12 cellular contexts compared by ENCODE assay signal in genomic region chr6:30724906-30725667, GRCh38. TPM values are rescaled to one million over a fixed set of nuclear protein-coding genes. Genes with fewer than 3 reads are reported as not detected.
DNase-seq lines count a peak whose midpoint lies in the region; ATAC-seq and TF ChIP-seq lines count a peak whose summit lies in the region.
"Had no signal": no experiment of that assay in that cellular context is flagged by ENCODE, and none has a peak within 500 bp of the region (broad histone marks: within the 10 kb centered on the region; RNA-seq: fewer than 3 reads in every experiment).

No MANE protein-coding gene starts in this region.

- H3K4me2 ChIP-seq in skeletal muscle satellite cell (ENCODE audit: low read length) = peak overlapping the region; percentile 98

- H3K9me3 ChIP-seq in skeletal muscle satellite cell (replicated peaks; ENCODE audit: low read length) (no peaks in the 10 kb centered on the region), aorta (ENCODE audit: control insufficient read depth, low read length) (no peaks in the 10 kb centered on the region)
- H3K9me3 ChIP-seq: upper lobe of left lung had no signal

- no peaks in the 10 kb centered on the region for H3K9me3 Mint-ChIP-seq in chondrocyte (ENCODE audit: low read depth)

- peak overlapping the region; percentile 27 for H3K9ac ChIP-seq in skeletal muscle satellite cell (ENCODE audit: low read depth, low read length)

- peaks cover 47% of the 10 kb centered on the region for H3K36me3 Mint-ChIP-seq in chondrocyte (ENCODE audit: low read depth)

- H3K27ac ChIP-seq in aorta (ENCODE audit: low read depth in 1 of 2, low read length in 2 of 2) = peak overlapping the region in 1 of 2 donors; percentile 13

- H3K27ac Mint-ChIP-seq in chondrocyte (ENCODE audit: unreplicated experiment) = peak overlapping the region; percentile 96

- H3K36me3 ChIP-seq in skeletal muscle satellite cell (ENCODE audit: insufficient read depth, low read length) (peaks cover 65% of the 10 kb centered on the region), aorta (ENCODE audit: control insufficient read depth in 1 of 2, insufficient read depth in 2 of 2, low read length in 1 of 2) (peaks cover 0 to 3% of the 10 kb centered on the region in 2 donors)

- no peaks in the 10 kb centered on the region for H3K27me3 Mint-ChIP-seq in chondrocyte (ENCODE audit: low read depth)

- intact Hi-C loops in aorta (cut with DNase I) = loop anchor here in 1 of 2 donors (5.0 kb wide), 1 partner anchor 168 kb away; the partner anchor contains the start of genes GNL1 and PRR3

- ATAC-seq in GM19023 (IDR thresholded peaks at IDR 0.05; ENCODE audit: unreplicated experiment) (no peak), aorta (ENCODE audit: low FRiP score) (no peak), GM18520 (IDR thresholded peaks at IDR 0.05; ENCODE audit: unreplicated experiment) (no peak)
- ATAC-seq: left cardiac atrium had no signal

- H3K4me3 ChIP-seq in skeletal muscle satellite cell (ENCODE audit: low read length) = no peak overlapping the region
- no peak overlapping the region for H3K4me3 ChIP-seq in aorta (ENCODE audit: low read length in 2 of 2)
- H3K4me3 ChIP-seq: skin epidermis, upper lobe of left lung had no signal

- H3K4me1 Mint-ChIP-seq in chondrocyte (ENCODE audit: low read depth) = peaks cover 45% of the 10 kb centered on the region

- peak; percentile 66 for DNase-seq in NCI-H82 (lab: John Stamatoyannopoulos, UW)
- no peak for DNase-seq in NCI-H82 treated with DMSO at 0.1 percent for 48 hours (lab: John Stamatoyannopoulos, UW; ENCODE audit: unreplicated experiment)
- peak; percentile 57 for DNase-seq in NCI-H526 treated with DMSO at 0.1 percent for 48 hours (lab: John Stamatoyannopoulos, UW)
- no peak for DNase-seq in chondrocyte (ENCODE audit: low spot score)
- no peak for DNase-seq in aorta
- DNase-seq: left cardiac atrium, NCI-H2227 treated with DMSO at 0.1 percent for 48 hours, upper lobe of left lung had no signal

- no peak for TF ChIP-seq CTCF in chondrocyte (IDR thresholded peaks at IDR 0.05)

- peak overlapping the region; percentile 62 for H3K4me3 Mint-ChIP-seq in chondrocyte (ENCODE audit: unreplicated experiment)

- WGBS in aorta, 2 donors = 11 to 15% methylated on average over 6 of the region's 6 CpGs

- H3K27me3 ChIP-seq in skeletal muscle satellite cell (ENCODE audit: control insufficient read depth, insufficient read depth, low read length) (no peaks in the 10 kb centered on the region), aorta (ENCODE audit: control insufficient read depth in 1 of 2, insufficient read depth in 2 of 2, low read length in 1 of 2) (no peaks in the 10 kb centered on the region)
- H3K27me3 ChIP-seq: upper lobe of left lung had no signal

- H3K4me1 ChIP-seq in skeletal muscle satellite cell (ENCODE audit: control insufficient read depth, insufficient read depth, low read length) (peaks cover 45% of the 10 kb centered on the region), aorta (ENCODE audit: control insufficient read depth in 1 of 2, insufficient read depth in 2 of 2, low read length in 2 of 2) (no peaks in the 10 kb centered on the region)

RNA-seq across cellular contexts. Expression of gene TUBB, which starts 4.9 kb away (rescaled TPM):
- 681 to 975 TPM (median 692 TPM) in 3 replicates for total RNA-seq in chondrocyte
- 624 and 1,061 TPM in 2 replicates for total RNA-seq in skeletal muscle satellite cell (2012; rRNA removed)
- 100 to 1,000 TPM; 264 to 324 TPM for total RNA-seq in aorta
- polyA plus RNA-seq in aorta = 100 to 1,000 TPM in 1 of 2 donors, 10 to 100 TPM in 1; 99.5 to 189 TPM

RNA-seq across cellular contexts. Expression of gene MDC1, which starts 8.0 kb away (rescaled TPM):
- 25.5 to 33.5 TPM (median 33.1 TPM) in 3 replicates for total RNA-seq in chondrocyte
- total RNA-seq in skeletal muscle satellite cell (2012; rRNA removed) = 6.1 and 7.6 TPM in 2 replicates
- total RNA-seq in aorta = 10 to 100 TPM; 31.4 to 33.3 TPM
- 10 to 100 TPM in 1 of 2 donors, 1 to 10 TPM in 1; 7.4 to 34.5 TPM for polyA plus RNA-seq in aorta

RNA-seq across cellular contexts. Expression of gene FLOT1, which starts 17.4 kb away (rescaled TPM):
- total RNA-seq in chondrocyte (66.8 to 72.7 TPM (median 69.1 TPM) in 3 replicates), aorta (100 to 1,000 TPM; 172 to 222 TPM)
- 71.9 and 75.3 TPM in 2 replicates for total RNA-seq in skeletal muscle satellite cell (2012; rRNA removed)
- polyA plus RNA-seq in aorta = 100 to 1,000 TPM; 153 to 213 TPM

RNA-seq across cellular contexts. Expression of gene IER3, which starts 19.3 kb away (rescaled TPM):
- total RNA-seq in chondrocyte (332 to 354 TPM (median 333 TPM) in 3 replicates), aorta (10 to 100 TPM; 62.0 to 72.9 TPM)
- 18.5 and 35.2 TPM in 2 replicates for total RNA-seq in skeletal muscle satellite cell (2012; rRNA removed)
- polyA plus RNA-seq in aorta = 10 to 100 TPM; 17.8 to 88.8 TPM

RNA-seq across cellular contexts. Expression of gene NRM, which starts 34.3 kb away (rescaled TPM):
- total RNA-seq in chondrocyte (18.6 to 26.3 TPM (median 20.0 TPM) in 3 replicates), aorta (10 to 100 TPM; 13.0 to 15.0 TPM)
- 2.4 and 3.3 TPM in 2 replicates for total RNA-seq in skeletal muscle satellite cell (2012; rRNA removed)
- polyA plus RNA-seq in aorta = 10 to 100 TPM in 1 of 2 donors, 1 to 10 TPM in 1; 5.6 to 19.6 TPM

Comparison
In these comparisons a context has a peak if more than half of its experiments do, and no peak if none do; other contexts are left out.
1. DNase-seq: peak in NCI-H82 (single experiment) and NCI-H526 treated with DMSO at 0.1 percent for 48 hours (single experiment); none in NCI-H82 treated with DMSO at 0.1 percent for 48 hours (single experiment), chondrocyte (single experiment) and aorta (0 of 2).